ENCODE assay signal across 8 cellular contexts in genomic region chr19:13850910-13851753, GRCh38. TPM values are rescaled to one million over a fixed set of nuclear protein-coding genes. Genes with fewer than 3 reads are reported as not detected.
DNase-seq lines count a peak whose midpoint lies in the region; ATAC-seq lines count a peak whose summit lies in the region.

No MANE protein-coding gene starts in this region.

- peak overlapping the region; percentile 69 for H3K4me3 Mint-ChIP-seq in activated CD4-positive, alpha-beta T cell treated with anti-CD3 and anti-CD28 coated beads, Interleukin-2, amount 10 ng/mL, durations not matched to agents 24 days and 14 days

- no peaks in the 10 kb centered on the region for H3K27me3 Mint-ChIP-seq in activated CD4-positive, alpha-beta T cell treated with anti-CD3 and anti-CD28 coated beads, Interleukin-2, amount 10 ng/mL, durations not matched to agents 24 days and 14 days

- no peaks in the 10 kb centered on the region for H3K9me3 Mint-ChIP-seq in activated CD4-positive, alpha-beta T cell treated with anti-CD3 and anti-CD28 coated beads, Interleukin-2, amount 10 ng/mL, durations not matched to agents 24 days and 14 days

- intact Hi-C loops in activated CD4-positive, alpha-beta T cell treated with anti-CD3 and anti-CD28 coated beads, Interleukin-2, amount 10 ng/mL, durations not matched to agents 24 days and 14 days (cut with micrococcal nuclease) = no loop called here

- H3K27ac Mint-ChIP-seq in activated CD4-positive, alpha-beta T cell treated with anti-CD3 and anti-CD28 coated beads, Interleukin-2, amount 10 ng/mL, durations not matched to agents 24 days and 14 days = peak overlapping the region; percentile 86

- peaks cover 20% of the 10 kb centered on the region for H3K4me1 Mint-ChIP-seq in activated CD4-positive, alpha-beta T cell treated with anti-CD3 and anti-CD28 coated beads, Interleukin-2, amount 10 ng/mL, durations not matched to agents 24 days and 14 days

- ATAC-seq in left lobe of liver = peak; percentile 15
- ATAC-seq in HG03025 (IDR thresholded peaks at IDR 0.05; ENCODE audit: low FRiP score, unreplicated experiment) = no peak

- DNase-seq in NCI-H1417 (lab: John Stamatoyannopoulos, UW) = peak in 2 of 3 experiments; percentile 29 to 34
- no peak for DNase-seq in NCI-H1417 treated with DMSO at 0.1 percent for 48 hours (lab: John Stamatoyannopoulos, UW)
- peak; percentile 70 for DNase-seq in activated CD4-positive, alpha-beta T cell treated with anti-CD3 and anti-CD28 coated beads, Interleukin-2, amount 10 ng/mL, durations not matched to agents 24 days and 14 days
- DNase-seq in dedifferentiated amniotic fluid mesenchymal stem cell (ENCODE audit: extremely low spot score) = peak; percentile 86
- DNase-seq in left lobe of liver (ENCODE audit: low spot score) = no peak
- peak; percentile 63 for DNase-seq in stimulated activated CD8-positive, alpha-beta memory T cell treated with anti-CD3 and anti-CD28 coated beads, Interleukin-12 subunit alpha, Interleukin-12 subunit beta, amount 100 ng/mL, for 1 hour (ENCODE audit: low read depth)
- DNase-seq in GDM1 (lab: John Stamatoyannopoulos, UW) = no peak

- peaks cover 2% of the 10 kb centered on the region for H3K36me3 Mint-ChIP-seq in activated CD4-positive, alpha-beta T cell treated with anti-CD3 and anti-CD28 coated beads, Interleukin-2, amount 10 ng/mL, durations not matched to agents 24 days and 14 days (ENCODE audit: low read depth)

RNA-seq across cellular contexts. Expression of gene NANOS3, which starts 25.8 kb away (rescaled TPM):
- total RNA-seq in activated CD4-positive, alpha-beta T cell treated with anti-CD3 and anti-CD28 coated beads, Interleukin-2, amount 10 ng/mL, durations not matched to agents 24 days and 14 days = 1.4 and 1.9 TPM in 2 replicates
- not detected for total RNA-seq in left lobe of liver

RNA-seq across cellular contexts. Expression of gene BRME1, which starts 54.8 kb away (rescaled TPM):
- total RNA-seq in activated CD4-positive, alpha-beta T cell treated with anti-CD3 and anti-CD28 coated beads, Interleukin-2, amount 10 ng/mL, durations not matched to agents 24 days and 14 days = 16.2 and 18.6 TPM in 2 replicates
- total RNA-seq in left lobe of liver = 1.3 TPM

RNA-seq across cellular contexts. Expression of gene CC2D1A, which starts 54.9 kb away (rescaled TPM):
- 38.5 and 39.4 TPM in 2 replicates for total RNA-seq in activated CD4-positive, alpha-beta T cell treated with anti-CD3 and anti-CD28 coated beads, Interleukin-2, amount 10 ng/mL, durations not matched to agents 24 days and 14 days
- 24.9 TPM for total RNA-seq in left lobe of liver

RNA-seq across cellular contexts. Expression of gene ZSWIM4, which starts 55.9 kb away (rescaled TPM):
- 7.3 and 7.5 TPM in 2 replicates for total RNA-seq in activated CD4-positive, alpha-beta T cell treated with anti-CD3 and anti-CD28 coated beads, Interleukin-2, amount 10 ng/mL, durations not matched to agents 24 days and 14 days
- 1.5 TPM for total RNA-seq in left lobe of liver

Comparison
In these comparisons a context has a peak if more than half of its experiments do, and no peak if none do; other contexts are left out.
1. DNase-seq: peak in NCI-H1417 (2 of 3), activated CD4-positive, alpha-beta T cell treated with anti-CD3 and anti-CD28 coated beads, Interleukin-2, amount 10 ng/mL, durations not matched to agents 24 days and 14 days (single experiment), dedifferentiated amniotic fluid mesenchymal stem cell (single experiment) and stimulated activated CD8-positive, alpha-beta memory T cell treated with anti-CD3 and anti-CD28 coated beads, Interleukin-12 subunit alpha, Interleukin-12 subunit beta, amount 100 ng/mL, for 1 hour (single experiment); none in NCI-H1417 treated with DMSO at 0.1 percent for 48 hours (single experiment), left lobe of liver (single experiment) and GDM1 (single experiment).